ENCODE assay signal across 9 cellular contexts in genomic region chr10:72480861-72481260, GRCh38.
"Had no signal": no experiment of that assay in that cellular context is flagged by ENCODE, and none has a peak within 500 bp of the region (broad histone marks: within the 10 kb centered on the region; RNA-seq: fewer than 3 reads in every experiment).

No MANE protein-coding gene starts in this region.

- H3K27ac ChIP-seq: HL-60 had no signal

- H3K9me3 ChIP-seq: HAP-1 had no signal

- ATAC-seq: GM23338, HCT116 had no signal

- H3K36me3 ChIP-seq: HAP-1 had no signal

- DNase-seq: H7, HFFc6, IMR-90, KBM-7 had no signal

- FAIRE-seq: H1 had no signal

- H3K4me3 ChIP-seq: GM23338, HAP-1 had no signal

- H3K4me1 ChIP-seq: HAP-1 had no signal
